In genomic region chr3:84586427-84586826, GRCh38 we compare ENCODE assay signal across 3 cellular contexts.
"Had no signal": no experiment of that assay in that cellular context is flagged by ENCODE, and none has a peak within 500 bp of the region (broad histone marks: within the 10 kb centered on the region; RNA-seq: fewer than 3 reads in every experiment).

No MANE protein-coding gene starts in this region.

- ATAC-seq: GM12878 had no signal

- H3K4me3 ChIP-seq: GM12878 had no signal

- DNase-seq: GDM1, GF-D8 had no signal
